ENCODE assay signal across 8 cellular contexts in the genomic region with DNA sequence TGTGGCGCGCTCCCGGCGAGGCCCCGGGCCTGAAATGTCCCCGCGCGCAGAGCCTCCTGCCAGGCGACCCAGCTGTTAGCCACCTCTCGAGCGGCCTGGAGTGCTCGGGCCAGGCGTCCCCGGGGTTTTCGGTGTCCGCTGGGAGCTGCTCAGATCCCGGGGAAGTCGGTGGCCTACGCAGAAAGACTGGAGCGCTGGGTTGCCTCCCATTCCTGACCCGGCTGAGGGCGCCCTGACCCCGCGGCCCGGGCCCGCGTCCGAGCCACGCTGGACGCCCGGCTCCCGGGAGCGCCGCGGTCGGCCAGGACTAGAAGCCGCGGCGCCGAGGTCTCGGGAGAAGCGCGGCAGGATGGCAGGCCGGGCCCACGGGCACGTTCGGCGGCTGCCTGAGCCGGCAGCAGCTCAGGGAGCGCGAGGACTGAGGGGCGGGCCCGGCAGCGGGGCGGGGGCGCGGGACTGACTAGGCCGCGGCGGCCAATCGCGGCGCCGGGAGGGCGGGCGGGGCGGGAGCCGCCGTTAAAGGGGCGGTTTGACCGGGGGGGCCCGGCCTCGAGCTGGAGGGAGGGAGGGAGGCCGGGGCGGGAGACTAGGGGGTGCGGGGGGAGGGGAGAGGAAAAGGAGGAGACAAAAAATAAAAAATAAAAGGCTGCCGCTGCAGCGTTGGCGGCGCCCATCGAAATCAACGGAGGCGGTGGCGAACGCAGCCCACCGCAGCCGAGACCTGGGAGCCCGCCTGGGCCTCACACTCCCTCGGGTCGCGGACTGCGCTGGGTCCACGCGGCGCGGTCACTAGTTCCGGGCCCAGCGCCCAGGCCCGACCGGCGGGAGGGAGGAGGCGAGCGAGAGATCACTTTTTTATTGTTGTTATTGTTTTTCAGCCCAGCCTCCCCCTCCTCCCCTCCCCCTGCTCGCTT. TPM values are rescaled to one million over a fixed set of nuclear protein-coding genes. Genes with fewer than 3 reads are reported as not detected.
A peak's percentile ranks its signal among the peaks of the same experiment; 100 is the strongest.
DNase-seq lines count a peak whose midpoint lies in the region; ATAC-seq, FAIRE-seq and TF ChIP-seq lines count a peak whose summit lies in the region.

No MANE protein-coding gene starts in this region.

- H3K9me2 ChIP-seq in Karpas-422 (replicated peaks; ENCODE audit: insufficient read depth, low read length): no peaks in the 10 kb centered on the region

- intact Hi-C loops in K562 (cut with micrococcal nuclease): loop anchor here (5.0 kb wide), 1 partner anchor 257 kb away; no protein-coding TSS in a partner anchor

- CTCF ChIA-PET in K562 (lab: Yijun Ruan, JAX; ENCODE audit: low intra/inter-chr PET ratio): no interaction called here

- 0% methylated on average over 36 of the region's 104 CpGs for WGBS in K562 (ENCODE audit: insufficient coverage, low coverage, missing lambda C conversion rate)

- BruUV-seq in K562 (replicated peaks; lab: Mats Ljungman, UMichigan): no TSS peak

- H4K20me1 ChIP-seq in Karpas-422 (ENCODE audit: insufficient read depth, low read depth, low read length) (no peaks in the 10 kb centered on the region), K562 (replicated peaks; ENCODE audit: control insufficient read depth, insufficient read depth, low read length) (no peaks in the 10 kb centered on the region)

- DNase-seq in ACHN (peak; percentile 81), Karpas-422 (peak; percentile 67), SW480 (ENCODE audit: low spot score) (peak; percentile 83), K562 (ENCODE audit: extremely low read depth in 1 of 4, low spot score in 3 of 4) (peak; percentile 83 to 90 (median 86)), middle frontal gyrus (ENCODE audit: extremely low spot score, low spot score) (no peak)
- DNase-seq in stimulated activated CD4-positive, alpha-beta T cell treated with anti-CD3 and anti-CD28 coated beads, Interleukin-1b, Interleukin-23, amount 100 ng/mL, for 4 hours (ENCODE audit: low read depth in 2 of 2): peak; percentile 45 to 65

- H3K79me2 ChIP-seq in Karpas-422 (ENCODE audit: low read length) (no peaks in the 10 kb centered on the region), K562 (ENCODE audit: control insufficient read depth, insufficient read depth, low read length) (peaks cover 31% of the 10 kb centered on the region)

- H3K9me1 ChIP-seq in K562 (ENCODE audit: control insufficient read depth, insufficient read depth, low read length): no peaks in the 10 kb centered on the region

- FAIRE-seq in K562 (lab: Jason Lieb, UNC): peak; percentile 26

- in situ Hi-C loops in ACHN (cut with HindIII; ENCODE audit: low pct_ligation_motif_present, low pct_unique_long_range_greater_than_20kb, low sequenced_read_pairs): no loop called here
- in situ Hi-C loops in K562 (cut with MboI): no loop called here

- no peaks in the 10 kb centered on the region for H3K36me3 ChIP-seq in Karpas-422 (ENCODE audit: insufficient read depth, low read length)
- peaks cover 8% of the 10 kb centered on the region; the same call in 1 of the 3 replicates for H3K36me3 ChIP-seq in K562 (ENCODE audit: control insufficient read depth, insufficient read depth, low read length)

- H3K9ac ChIP-seq in Karpas-422 (ENCODE audit: low read length): no peak overlapping the region
- peak overlapping the region; percentile 69 to 96 for H3K9ac ChIP-seq in K562 (ENCODE audit: insufficient read depth in 1 of 2, low read depth in 2 of 2, low read length in 2 of 2)

- TF ChIP-seq POLR2A in GM18505 (IDR thresholded peaks at IDR 0.05; ENCODE audit: borderline replicate concordance, extremely low read depth, insufficient read depth, insufficient read length) (no peak), K562 (conservative IDR thresholded peaks at IDR 0.05) (peak; percentile 35; the same call in 1 of the 2 replicates)

- H3K27ac ChIP-seq in Karpas-422 (ENCODE audit: low read length) (no peak overlapping the region), K562 (ENCODE audit: extremely low read depth, low read depth, low read length) (peak overlapping the region; percentile 92)

- H3K9me3 ChIP-seq in Karpas-422 (ENCODE audit: low read length): no peaks in the 10 kb centered on the region
- H3K9me3 ChIP-seq in K562 (replicated peaks; ENCODE audit: control insufficient read depth, insufficient read depth, low read depth, low read length): no peaks in the 10 kb centered on the region
- H3K9me3 ChIP-seq in iPS-18c (ENCODE audit: control insufficient read depth, insufficient read depth, low read length): peaks cover 5% of the 10 kb centered on the region

- H3K4me3 ChIP-seq in Karpas-422 (ENCODE audit: low read length) (0 out of 2 replicates have a peak overlapping the region, but pooled peaks have one; percentile 32), K562 (peak overlapping the region; percentile 59), iPS-18c (ENCODE audit: insufficient read depth, low read depth, low read length) (peak overlapping the region; percentile 89)

- H3K27me3 ChIP-seq in Karpas-422 (ENCODE audit: low read length) (no peaks in the 10 kb centered on the region), K562 (ENCODE audit: control insufficient read depth in 2 of 2, insufficient read depth in 2 of 2, low read length in 2 of 2) (no peaks in the 10 kb centered on the region)

- peak overlapping the region; percentile 53 for H3K4me2 ChIP-seq in Karpas-422 (ENCODE audit: low read depth, low read length, poor library complexity, severe bottlenecking)
- H3K4me2 ChIP-seq in K562 (ENCODE audit: insufficient read depth, low read length): peak overlapping the region; percentile 85

- TF ChIP-seq CTCF in K562 (IDR thresholded peaks at IDR 0.05 in 2 of 3, conservative IDR thresholded peaks at IDR 0.05 in 1 of 3; ENCODE audit: insufficient read depth in 2 of 3, low read depth in 1 of 3, low read length in 3 of 3): peak in 1 of 3 experiments; percentile 23; a peak in 1 of 6 replicates

- ATAC-seq in GM18505 (IDR thresholded peaks at IDR 0.05; ENCODE audit: unreplicated experiment) (peak; percentile 62), K562 (peak; percentile 79)

- peak in 1 of 2 experiments; percentile 32; a peak in 1 of 4 replicates for TF ChIP-seq RAD21 in K562 (CRISPR knock-in tag; conservative IDR thresholded peaks at IDR 0.05 in 1 of 2, IDR thresholded peaks at IDR 0.05 in 1 of 2)

- H2AFZ ChIP-seq in Karpas-422 (ENCODE audit: low read length) (no peak overlapping the region), K562 (ENCODE audit: low read depth, low read length) (peak overlapping the region; percentile 76)

- H3K4me1 ChIP-seq in Karpas-422 (ENCODE audit: low read length): no peaks in the 10 kb centered on the region
- H3K4me1 ChIP-seq in K562 (replicated peaks in 1 of 2; ENCODE audit: control insufficient read depth in 2 of 2, insufficient read depth in 2 of 2, low read length in 2 of 2): peaks cover 5 to 51% of the 10 kb centered on the region in 2 experiments; a peak in 3 of 5 replicates

- POLR2A ChIA-PET in K562 (lab: Yijun Ruan, JAX): interaction anchor here (0.6 to 2.6 kb wide), 6 partner anchors 10 to 146 kb away, joined by 3 to 14 read pairs (median 4); a partner anchor contains a TSS

- no peak for TF ChIP-seq EP300 in K562 (IDR thresholded peaks at IDR 0.05; ENCODE audit: low read length)

TF ChIP-seq in K562, 482 proteins besides CTCF, POLR2A, EP300 and RAD21 (continues in another document):
- TF ChIP-seq NR4A1 (CRISPR knock-in tag; IDR thresholded peaks at IDR 0.05) (no peak), NR4A1 (tag; IDR thresholded peaks at IDR 0.05) (no peak), NBN (IDR thresholded peaks at IDR 0.05; ENCODE audit: low read depth) (no peak), ARHGAP35 (IDR thresholded peaks at IDR 0.05; ENCODE audit: partially characterized antibody) (no peak), ZNF57 (CRISPR knock-in tag; IDR thresholded peaks at IDR 0.05) (no peak), HMG20B (CRISPR knock-in tag; IDR thresholded peaks at IDR 0.05) (no peak)

RNA-seq across cellular contexts. Expression of a gene that starts 1.1 kb away (rescaled TPM):
- total RNA-seq in Karpas-422 (2014; rRNA removed; shearing (Covaris generic); ENCODE audit: low replicate concordance): not detected in 2 replicates
- 5.8 and 7.8 TPM in 2 replicates for total RNA-seq in K562 (2011; cell fraction: chromatin; rRNA removed; ENCODE audit: low replicate concordance)
- total RNA-seq in K562 (2011; cell fraction: nucleolus; rRNA removed): 5.7 and 7.7 TPM in 2 replicates
- 4.1 and 7.0 TPM in 2 replicates for total RNA-seq in K562 (2011; cell fraction: nucleoplasm; rRNA removed)
- total RNA-seq in K562 (2014; rRNA removed) (3.7 and 6.1 TPM in 2 replicates), K562 (2014; rRNA removed; fragmentation: Illumina TruSeq; extraction: Trizol) (2.3 and 2.4 TPM in 2 replicates), K562 (2015; rRNA removed; fragmentation: Illumina TruSeq; extraction: Trizol) (3.7 and 4.5 TPM in 2 replicates), K562 (2021) (18.0 and 22.1 TPM in 2 replicates)
- polyA plus RNA-seq in K562 (2011; rRNA removed) (1.8 and 2.2 TPM in 2 replicates), K562 (2014; fragmentation: Illumina TruSeq; extraction: Trizol) (6.5 and 7.3 TPM in 2 replicates), K562 (2014; fragmentation: Nextera tagmentation; extraction: Ambion mirVana) (1 to 10 TPM; 4.2 to 9.8 TPM), K562 (2014; rRNA removed) (4.6 and 6.3 TPM in 2 replicates)
- 1.4 and 2.3 TPM in 2 replicates for polyA plus RNA-seq in K562 (2011; cell fraction: cytosol; rRNA removed)
- polyA plus RNA-seq in K562 (2011; cell fraction: nucleus; rRNA removed): 6.9 and 9.9 TPM in 2 replicates
- 7.4 and 9.3 TPM in 2 replicates for polyA plus RNA-seq in K562 (2012)
- polyA minus RNA-seq in K562 (2011; rRNA and poly(A)+ RNA removed): 1.5 and 2.4 TPM in 2 replicates
- polyA minus RNA-seq in K562 (2011; cell fraction: cytosol; rRNA and poly(A)+ RNA removed): 2.9 and 10.6 TPM in 2 replicates
- polyA minus RNA-seq in K562 (2011; cell fraction: nucleus; rRNA and poly(A)+ RNA removed): 7.3 and 9.6 TPM in 2 replicates

RNA-seq across cellular contexts. Expression of a gene that starts 8.9 kb away (rescaled TPM):
- total RNA-seq in Karpas-422 (2014; rRNA removed; shearing (Covaris generic); ENCODE audit: low replicate concordance): not detected in 2 replicates
- 0.97 and 1.9 TPM in 2 replicates for total RNA-seq in K562 (2011; cell fraction: chromatin; rRNA removed; ENCODE audit: low replicate concordance)
- total RNA-seq in K562 (2011; cell fraction: nucleolus; rRNA removed): 0.79 and 1.0 TPM in 2 replicates
- total RNA-seq in K562 (2011; cell fraction: nucleoplasm; rRNA removed): 1.2 and 1.6 TPM in 2 replicates
- 1.1 and 1.3 TPM in 2 replicates for total RNA-seq in K562 (2014; rRNA removed)
- 1.1 and 1.2 TPM in 2 replicates for total RNA-seq in K562 (2014; rRNA removed; fragmentation: Illumina TruSeq; extraction: Trizol)
- 1.3 and 1.5 TPM in 2 replicates for total RNA-seq in K562 (2015; rRNA removed; fragmentation: Illumina TruSeq; extraction: Trizol)
- total RNA-seq in K562 (2021): 2.0 and 2.2 TPM in 2 replicates
- polyA plus RNA-seq in K562 (2011; rRNA removed): 0.76 and 0.92 TPM in 2 replicates
- polyA plus RNA-seq in K562 (2011; cell fraction: cytosol; rRNA removed): 0.55 and 0.61 TPM in 2 replicates
- 1.2 and 1.7 TPM in 2 replicates for polyA plus RNA-seq in K562 (2011; cell fraction: nucleus; rRNA removed)
- polyA plus RNA-seq in K562 (2012): 0.68 and 0.83 TPM in 2 replicates
- 1.3 and 1.8 TPM in 2 replicates for polyA plus RNA-seq in K562 (2014; fragmentation: Illumina TruSeq; extraction: Trizol)
- polyA plus RNA-seq in K562 (2014; fragmentation: Nextera tagmentation; extraction: Ambion mirVana): under 1 TPM; 0.57 to 0.73 TPM
- polyA plus RNA-seq in K562 (2014; rRNA removed): 0.89 and 1.4 TPM in 2 replicates
- 0.53 and 0.66 TPM in 2 replicates for polyA minus RNA-seq in K562 (2011; rRNA and poly(A)+ RNA removed)
- 0.91 and 1.2 TPM in 2 replicates for polyA minus RNA-seq in K562 (2011; cell fraction: cytosol; rRNA and poly(A)+ RNA removed)
- polyA minus RNA-seq in K562 (2011; cell fraction: nucleus; rRNA and poly(A)+ RNA removed): 1.3 and 1.4 TPM in 2 replicates

Comparison
In these comparisons a context has a peak if more than half of its experiments do, and no peak if none do; other contexts are left out.
1. H3K4me3 ChIP-seq: peak in every context shown above with its lines; median percentile 89 in iPS-18c; 59 in K562; 32 in Karpas-422.